1 cellular context compared by ENCODE assay signal in the genomic region with DNA sequence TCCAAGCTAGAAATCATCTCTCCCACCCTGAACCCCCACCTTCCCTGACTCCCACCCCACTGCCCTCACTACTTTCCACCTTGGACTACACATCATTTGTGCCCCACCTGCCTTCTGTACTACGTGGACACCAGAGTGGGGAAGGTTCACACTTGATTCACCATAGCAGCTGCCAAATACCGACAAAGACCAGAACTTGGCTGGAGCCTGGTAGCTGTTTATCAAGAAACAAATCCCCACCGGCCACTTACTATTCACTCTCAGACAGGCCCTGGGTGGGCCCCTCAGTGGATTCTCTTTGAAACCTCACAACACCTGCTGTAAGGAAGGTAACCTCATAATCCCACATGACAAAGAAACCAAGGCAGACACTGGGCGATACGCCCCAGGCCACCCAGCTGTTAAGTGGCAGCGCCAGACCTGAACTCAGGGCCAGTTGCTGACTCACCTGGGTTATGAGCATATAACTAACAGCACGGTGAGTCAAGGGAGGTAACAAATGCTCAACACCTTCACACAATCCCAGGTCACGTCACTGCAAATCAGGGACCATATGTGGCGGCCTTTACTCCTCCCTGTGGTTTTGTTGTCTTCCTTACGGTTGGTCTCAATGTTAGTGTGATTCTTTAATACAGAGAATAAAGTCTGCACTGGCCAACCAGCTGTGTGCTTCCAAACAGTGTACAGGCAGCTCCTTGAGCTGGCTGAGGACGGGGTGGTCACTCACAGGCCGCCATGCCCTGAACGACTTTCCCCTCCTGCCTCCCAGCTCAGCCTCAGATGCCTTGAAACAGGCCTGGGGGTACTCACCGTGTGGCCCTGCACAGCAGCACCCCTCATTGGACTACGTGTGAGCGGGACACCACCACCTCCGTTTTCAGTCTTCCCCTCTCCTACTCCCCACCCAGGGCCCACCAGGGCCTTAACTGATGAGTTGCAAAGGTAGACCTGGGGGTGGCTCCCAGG.
TF ChIP-seq lines count a peak whose summit lies in the region.

No MANE protein-coding gene starts in this region.

TF ChIP-seq in K562, 482 proteins besides CTCF, POLR2A, EP300 and RAD21 (continued from another document):
- no peak for TF ChIP-seq SRF (CRISPR knock-in tag; IDR thresholded peaks at IDR 0.05)
- no peak for TF ChIP-seq SMAD1 (IDR thresholded peaks at IDR 0.05; ENCODE audit: low read depth, low read length, partially characterized antibody)
- no peak for TF ChIP-seq ZBTB17 (CRISPR knock-in tag; IDR thresholded peaks at IDR 0.05)
- TF ChIP-seq NFIX (CRISPR knock-in tag; IDR thresholded peaks at IDR 0.05; ENCODE audit: low read depth) = no peak
- peak; percentile 70 for TF ChIP-seq RBFOX2 (IDR thresholded peaks at IDR 0.05; ENCODE audit: low read depth, low read length)
- TF ChIP-seq ZNF75A (CRISPR knock-in tag; IDR thresholded peaks at IDR 0.05) = no peak
- peak; percentile 35 for TF ChIP-seq RBM22 (IDR thresholded peaks at IDR 0.05; ENCODE audit: low read depth, low read length, poor library complexity, severe bottlenecking)
- no peak for TF ChIP-seq ATF7 (IDR thresholded peaks at IDR 0.05)
- TF ChIP-seq POLR2G (IDR thresholded peaks at IDR 0.05; ENCODE audit: low read depth, low read length) = peak; percentile 73
- TF ChIP-seq POLR2AphosphoS2 (IDR thresholded peaks at IDR 0.05; ENCODE audit: low read length) = 0 out of 2 replicates have a peak, but pooled peaks have one; percentile 40
- TF ChIP-seq FOXM1 (IDR thresholded peaks at IDR 0.05; ENCODE audit: low read depth) = no peak
- TF ChIP-seq FOXM1 (CRISPR knock-in tag; IDR thresholded peaks at IDR 0.05; ENCODE audit: low read depth) = 0 out of 2 replicates have a peak, but pooled peaks have one; percentile 35
